In genomic region chr9:2985343-2985742, GRCh38 we compare ENCODE assay signal across 19 cellular contexts.
"Had no signal": no experiment of that assay in that cellular context is flagged by ENCODE, and none has a peak within 500 bp of the region (broad histone marks: within the 10 kb centered on the region; RNA-seq: fewer than 3 reads in every experiment).

No MANE protein-coding gene starts in this region.

- H3K36me3 Mint-ChIP-seq: mesothelial cell of epicardium; naive B cell; naive thymus-derived CD8-positive, alpha-beta T cell had no signal

- H3K27me3 ChIP-seq: esophagus squamous epithelium, foreskin keratinocyte, gastroesophageal sphincter had no signal

- DNase-seq: dermis blood vessel endothelial cell; dorsolateral prefrontal cortex; effector CD4-positive, alpha-beta T cell; effector memory CD4-positive, alpha-beta T cell; esophagus squamous epithelium; foreskin keratinocyte; heart left ventricle; hippocampal formation; left cardiac atrium; left lung; left ventricle myocardium superior; lower lobe of right lung; mesenchymal stem cell; mucosa of descending colon; naive B cell; naive thymus-derived CD8-positive, alpha-beta T cell had no signal

- H3K9me3 ChIP-seq: esophagus squamous epithelium, gastroesophageal sphincter, heart left ventricle, left lung, lower lobe of right lung, mucosa of descending colon had no signal

- ATAC-seq: foreskin keratinocyte; gastroesophageal sphincter; heart left ventricle; left cardiac atrium; left lung; left ventricle myocardium superior; lower lobe of right lung; mucosa of descending colon; naive thymus-derived CD8-positive, alpha-beta T cell had no signal

- H3K4me1 ChIP-seq: esophagus squamous epithelium, foreskin keratinocyte, heart left ventricle, left lung, lower lobe of right lung had no signal

- H3K4me1 Mint-ChIP-seq: naive B cell had no signal

- H3K27ac ChIP-seq: coronary artery, dorsolateral prefrontal cortex, esophagus squamous epithelium, foreskin keratinocyte, gastroesophageal sphincter, heart left ventricle, left lung, lower lobe of right lung had no signal

- H3K27ac Mint-ChIP-seq: mesothelial cell of epicardium; naive B cell; naive thymus-derived CD8-positive, alpha-beta T cell had no signal

- H3K4me3 Mint-ChIP-seq: mesothelial cell of epicardium; naive B cell; naive thymus-derived CD8-positive, alpha-beta T cell had no signal

- H3K4me3 ChIP-seq: coronary artery, dorsolateral prefrontal cortex, esophagus squamous epithelium, gastroesophageal sphincter, heart left ventricle, left lung, lower lobe of right lung, mucosa of descending colon had no signal

- H3K36me3 ChIP-seq: esophagus squamous epithelium, gastroesophageal sphincter, heart left ventricle, left lung, lower lobe of right lung had no signal
